1 cellular context compared by ENCODE assay signal in genomic region chr22:23893446-23893956, GRCh38.
TF ChIP-seq lines count a peak whose summit lies in the region.

No MANE protein-coding gene starts in this region.

TF ChIP-seq in GM23338, 12 proteins besides CTCF, POLR2A, EP300 and RAD21 (continued from another document):
- no peak for TF ChIP-seq ETS1 (IDR thresholded peaks at IDR 0.05)
- TF ChIP-seq REST (IDR thresholded peaks at IDR 0.05; ENCODE audit: unreplicated experiment), result no peak
- no peak for TF ChIP-seq ZNF114 (CRISPR knock-in tag; IDR thresholded peaks at IDR 0.05)
- no peak for TF ChIP-seq CREB1 (CRISPR knock-in tag; IDR thresholded peaks at IDR 0.05; ENCODE audit: low read depth)
- no peak for TF ChIP-seq EZH2phosphoT487 (IDR thresholded peaks at IDR 0.05; ENCODE audit: unreplicated experiment)
- no peak for TF ChIP-seq ZNF331 (CRISPR knock-in tag; IDR thresholded peaks at IDR 0.05; ENCODE audit: low read depth)
- no peak for TF ChIP-seq EZH2 (IDR thresholded peaks at IDR 0.05; ENCODE audit: low read depth, unreplicated experiment)
- no peak for TF ChIP-seq POLR2AphosphoS5 (IDR thresholded peaks at IDR 0.05; ENCODE audit: low read depth)
- no peak for TF ChIP-seq STAT1 (IDR thresholded peaks at IDR 0.05; ENCODE audit: unreplicated experiment)
- no peak for TF ChIP-seq NANOG (IDR thresholded peaks at IDR 0.05; ENCODE audit: borderline replicate concordance)
TF ChIP-seq in GM23338: peak in this region for 0.
